In genomic region chr2:52704251-52704650, GRCh38 we compare ENCODE assay signal across 19 cellular contexts.
A peak's percentile ranks its signal among the peaks of the same experiment; 100 is the strongest.
DNase-seq lines count a peak whose midpoint lies in the region; ATAC-seq and TF ChIP-seq lines count a peak whose summit lies in the region.
"Had no signal": no experiment of that assay in that cellular context is flagged by ENCODE, and none has a peak within 500 bp of the region (broad histone marks: within the 10 kb centered on the region; RNA-seq: fewer than 3 reads in every experiment).

No MANE protein-coding gene starts in this region.

- no peak for DNase-seq in WTC11 (ENCODE audit: low spot score)
- DNase-seq in iPS-NIHi11 (ENCODE audit: low spot score) = peak; percentile 20
- DNase-seq in putamen (ENCODE audit: low spot score) = no peak
- no peak for DNase-seq in stimulated activated CD4-positive, alpha-beta T cell treated with anti-CD3 and anti-CD28 coated beads, Interleukin-2, amount 100 ng/mL, for 24 hours
- DNase-seq in NCI-H146 treated with DMSO at 0.1 percent for 48 hours (lab: John Stamatoyannopoulos, UW; ENCODE audit: unreplicated experiment) = no peak
- DNase-seq: 8988T; ACHN; BE2C; C1 segment of cervical spinal cord; CD4-positive, alpha-beta memory T cell; CD4-positive, CD25-positive, alpha-beta regulatory T cell; CD8-positive, alpha-beta memory T cell; COR-L47; DMS 273 treated with DMSO at 0.1 percent for 48 hours; DMS153; DMS53; DMS79; GF-D8 had no signal

- H3K4me1 Mint-ChIP-seq in WTC11 = peaks cover 23% of the 10 kb centered on the region
- H3K4me1 Mint-ChIP-seq: CD14-positive monocyte; CD4-positive, alpha-beta memory T cell; CD4-positive, CD25-positive, alpha-beta regulatory T cell; CD8-positive, alpha-beta memory T cell had no signal

- H3K27ac Mint-ChIP-seq in WTC11 = no peak overlapping the region
- H3K27ac Mint-ChIP-seq: CD14-positive monocyte; CD4-positive, alpha-beta memory T cell; CD4-positive, CD25-positive, alpha-beta regulatory T cell; CD8-positive, alpha-beta memory T cell had no signal

- H3K9me3 Mint-ChIP-seq in WTC11 = peaks cover 7% of the 10 kb centered on the region

- ATAC-seq in WTC11 = peak; percentile 92

- no peak overlapping the region for H3K4me3 Mint-ChIP-seq in WTC11
- H3K4me3 Mint-ChIP-seq: CD14-positive monocyte; CD4-positive, alpha-beta memory T cell; CD4-positive, CD25-positive, alpha-beta regulatory T cell; CD8-positive, alpha-beta memory T cell had no signal

- POLR2A ChIA-PET in WTC11 (lab: Charles Lee) = no interaction called here

- no peak for TF ChIP-seq CTCF in WTC11 (IDR thresholded peaks at IDR 0.05)

- H3K27me3 Mint-ChIP-seq in WTC11 (ENCODE audit: low read depth) = no peaks in the 10 kb centered on the region
- H3K27me3 Mint-ChIP-seq: CD4-positive, alpha-beta memory T cell; CD4-positive, CD25-positive, alpha-beta regulatory T cell; CD8-positive, alpha-beta memory T cell had no signal

- no peaks in the 10 kb centered on the region for H3K36me3 Mint-ChIP-seq in WTC11
- H3K36me3 Mint-ChIP-seq: CD14-positive monocyte; CD4-positive, alpha-beta memory T cell; CD4-positive, CD25-positive, alpha-beta regulatory T cell; CD8-positive, alpha-beta memory T cell had no signal

- CTCF ChIA-PET in WTC11 (lab: Charles Lee) = no interaction called here

TF ChIP-seq in WTC11, 78 proteins besides CTCF, POLR2A, EP300 and RAD21:
- TF ChIP-seq ZNF121 (CRISPR knock-in tag; IDR thresholded peaks at IDR 0.05) = no peak
- TF ChIP-seq TP53 (CRISPR knock-in tag; IDR thresholded peaks at IDR 0.05) = no peak
- TF ChIP-seq ARID4B (CRISPR knock-in tag; IDR thresholded peaks at IDR 0.05; ENCODE audit: borderline replicate concordance) = no peak
- TF ChIP-seq ZNF425 (CRISPR knock-in tag; conservative IDR thresholded peaks at IDR 0.05) = no peak
- TF ChIP-seq CDX4 (CRISPR knock-in tag; IDR thresholded peaks at IDR 0.05; ENCODE audit: borderline replicate concordance) = no peak
- no peak for TF ChIP-seq GTF2I (CRISPR knock-in tag; conservative IDR thresholded peaks at IDR 0.05)
- TF ChIP-seq ATF1 (CRISPR knock-in tag; IDR thresholded peaks at IDR 0.05) = no peak
- no peak for TF ChIP-seq SMAD3 (CRISPR knock-in tag; IDR thresholded peaks at IDR 0.05; ENCODE audit: borderline replicate concordance)
